In the genomic region with DNA sequence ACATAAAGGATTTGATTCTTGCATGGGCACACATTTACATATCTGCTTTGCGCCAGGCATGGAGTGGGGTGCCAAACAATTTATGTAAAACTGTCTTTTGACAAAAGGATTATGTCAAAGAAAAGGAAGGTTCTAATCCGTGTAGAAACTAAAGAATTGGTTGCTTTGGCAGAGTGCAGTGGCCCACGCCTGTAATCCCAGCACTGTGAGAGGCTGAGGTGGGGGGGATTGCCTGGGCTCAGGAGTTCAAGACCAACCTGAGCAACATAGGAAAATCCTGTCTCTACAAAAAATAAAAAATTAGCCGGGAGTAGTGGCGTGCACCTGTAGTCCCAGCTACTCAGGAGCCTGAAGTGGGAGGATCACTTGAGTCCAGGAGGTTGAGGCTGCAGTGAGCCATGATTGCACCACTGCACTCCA, we compare ENCODE assay signal across 8 cellular contexts. TPM values are rescaled to one million over a fixed set of nuclear protein-coding genes. Genes with fewer than 3 reads are reported as not detected.
DNase-seq lines count a peak whose midpoint lies in the region; ATAC-seq and TF ChIP-seq lines count a peak whose summit lies in the region.

No MANE protein-coding gene starts in this region.

- H3K36me3 ChIP-seq in thoracic aorta = no peaks in the 10 kb centered on the region

- peak overlapping the region; percentile 66 to 73 for H3K27ac ChIP-seq in thoracic aorta

- peak overlapping the region; percentile 90 for H3K4me3 ChIP-seq in thoracic aorta

- no peaks in the 10 kb centered on the region for H3K9me3 ChIP-seq in thoracic aorta

- no peaks in the 10 kb centered on the region for H3K9me3 Mint-ChIP-seq in activated T-cell treated with anti-CD3 and anti-CD28 coated beads, Interleukin-2, amount 50 U/mL, for 24 hours
- H3K9me3 Mint-ChIP-seq in activated naive CD8-positive, alpha-beta T cell treated with anti-CD3 and anti-CD28 coated beads, Interleukin-2, amount 50 U/mL, for 24 hours = no peaks in the 10 kb centered on the region

- no peak for DNase-seq in activated T-cell treated with anti-CD3 and anti-CD28 coated beads, Interleukin-2, amount 50 U/mL, for 24 hours
- no peak for DNase-seq in activated T-cell treated with anti-CD3 and anti-CD28 coated beads, Interleukin-2, amount 50 U/mL, for 1 hour
- no peak for DNase-seq in activated naive CD8-positive, alpha-beta T cell treated with anti-CD3 and anti-CD28 coated beads, Interleukin-2, amount 50 U/mL, for 24 hours
- peak; percentile 12 for DNase-seq in left kidney (ENCODE audit: low read depth, low spot score)
- DNase-seq in thoracic aorta (ENCODE audit: low spot score) = no peak
- no peak for DNase-seq in globus pallidus (ENCODE audit: low spot score)

- no peaks in the 10 kb centered on the region for H3K27me3 Mint-ChIP-seq in activated T-cell treated with anti-CD3 and anti-CD28 coated beads, Interleukin-2, amount 50 U/mL, for 24 hours
- H3K27me3 Mint-ChIP-seq in activated naive CD8-positive, alpha-beta T cell treated with anti-CD3 and anti-CD28 coated beads, Interleukin-2, amount 50 U/mL, for 24 hours = no peaks in the 10 kb centered on the region

- TF ChIP-seq CTCF in thoracic aorta (IDR thresholded peaks at IDR 0.05) = no peak

- H3K4me3 Mint-ChIP-seq in activated T-cell treated with anti-CD3 and anti-CD28 coated beads, Interleukin-2, amount 50 U/mL, for 24 hours = peak overlapping the region; percentile 97
- peak overlapping the region; percentile 97 for H3K4me3 Mint-ChIP-seq in activated naive CD8-positive, alpha-beta T cell treated with anti-CD3 and anti-CD28 coated beads, Interleukin-2, amount 50 U/mL, for 24 hours

- H3K27me3 ChIP-seq in thoracic aorta (replicated peaks; ENCODE audit: insufficient read depth) = no peaks in the 10 kb centered on the region

- peaks cover 85% of the 10 kb centered on the region for H3K36me3 Mint-ChIP-seq in activated T-cell treated with anti-CD3 and anti-CD28 coated beads, Interleukin-2, amount 50 U/mL, for 24 hours (ENCODE audit: low read depth)
- peaks cover 21% of the 10 kb centered on the region for H3K36me3 Mint-ChIP-seq in activated naive CD8-positive, alpha-beta T cell treated with anti-CD3 and anti-CD28 coated beads, Interleukin-2, amount 50 U/mL, for 24 hours (ENCODE audit: low read depth)

- peak overlapping the region; percentile 98 for H3K27ac Mint-ChIP-seq in activated T-cell treated with anti-CD3 and anti-CD28 coated beads, Interleukin-2, amount 50 U/mL, for 24 hours
- peak overlapping the region; percentile 98 for H3K27ac Mint-ChIP-seq in activated naive CD8-positive, alpha-beta T cell treated with anti-CD3 and anti-CD28 coated beads, Interleukin-2, amount 50 U/mL, for 24 hours

- H3K4me1 Mint-ChIP-seq in activated T-cell treated with anti-CD3 and anti-CD28 coated beads, Interleukin-2, amount 50 U/mL, for 24 hours (ENCODE audit: low read depth) = peaks cover 77% of the 10 kb centered on the region
- peaks cover 43% of the 10 kb centered on the region for H3K4me1 Mint-ChIP-seq in activated naive CD8-positive, alpha-beta T cell treated with anti-CD3 and anti-CD28 coated beads, Interleukin-2, amount 50 U/mL, for 24 hours

- ATAC-seq in activated naive CD8-positive, alpha-beta T cell treated with anti-CD3 and anti-CD28 coated beads, Interleukin-2, amount 50 U/mL, for 24 hours = no peak
- ATAC-seq in thoracic aorta (ENCODE audit: insufficient number of reproducible peaks, low FRiP score, low read depth) (no peak), GM18907 (IDR thresholded peaks at IDR 0.05; ENCODE audit: unreplicated experiment) (no peak), HG02870 (IDR thresholded peaks at IDR 0.05; ENCODE audit: unreplicated experiment) (no peak)

- H3K4me1 ChIP-seq in thoracic aorta (ENCODE audit: control insufficient read depth in 1 of 2, low read depth in 2 of 2) = peaks cover 12 to 21% of the 10 kb centered on the region in 2 donors

RNA-seq across cellular contexts. Expression of a gene that starts 1.1 kb away (rescaled TPM):
- 10 to 100 TPM; 24.6 to 39.4 TPM for total RNA-seq in thoracic aorta

RNA-seq across cellular contexts. Expression of a gene that starts 46.1 kb away (rescaled TPM):
- 1 to 10 TPM; 3.1 to 3.5 TPM for total RNA-seq in thoracic aorta

RNA-seq across cellular contexts. Expression of a gene that starts 47.1 kb away (rescaled TPM):
- 10 to 100 TPM; 28.9 to 40.3 TPM for total RNA-seq in thoracic aorta
